1 cellular context compared by ENCODE assay signal in genomic region chr20:64099880-64100565, GRCh38.
TF ChIP-seq lines count a peak whose summit lies in the region.

No MANE protein-coding gene starts in this region.

TF ChIP-seq in GM12878, 131 proteins besides CTCF, POLR2A, EP300 and RAD21 (continued from another document and continues in another):
- no peak for TF ChIP-seq CEBPZ (IDR thresholded peaks at IDR 0.05; ENCODE audit: low read depth, low read length)
- no peak for TF ChIP-seq HDGF (IDR thresholded peaks at IDR 0.05)
- TF ChIP-seq NKRF (conservative IDR thresholded peaks at IDR 0.05), result no peak
- no peak for TF ChIP-seq MYC (IDR thresholded peaks at IDR 0.05; ENCODE audit: insufficient read depth, insufficient read length, insufficient replicate concordance, low read length, severe bottlenecking)
- no peak for TF ChIP-seq BACH1 (IDR thresholded peaks at IDR 0.05; ENCODE audit: borderline replicate concordance)
- TF ChIP-seq MTA3 (IDR thresholded peaks at IDR 0.05; ENCODE audit: borderline replicate concordance, low read length), result no peak
- TF ChIP-seq RBBP5 (conservative IDR thresholded peaks at IDR 0.05), result no peak
- TF ChIP-seq ZSCAN29 (IDR thresholded peaks at IDR 0.05), result no peak
- TF ChIP-seq SREBF1 (IDR thresholded peaks at IDR 0.05; ENCODE audit: low read length), result no peak
- TF ChIP-seq SIX5 (IDR thresholded peaks at IDR 0.05; ENCODE audit: low read depth, low read length, severe bottlenecking), result no peak
- no peak for TF ChIP-seq RFX5 (IDR thresholded peaks at IDR 0.05; ENCODE audit: low read depth, low read length)
- no peak for TF ChIP-seq TCF3 (IDR thresholded peaks at IDR 0.05; ENCODE audit: borderline replicate concordance, insufficient read depth, low read depth, low read length)
- TF ChIP-seq SREBF2 (IDR thresholded peaks at IDR 0.05; ENCODE audit: low read length), result no peak
- TF ChIP-seq, protein P1, sequence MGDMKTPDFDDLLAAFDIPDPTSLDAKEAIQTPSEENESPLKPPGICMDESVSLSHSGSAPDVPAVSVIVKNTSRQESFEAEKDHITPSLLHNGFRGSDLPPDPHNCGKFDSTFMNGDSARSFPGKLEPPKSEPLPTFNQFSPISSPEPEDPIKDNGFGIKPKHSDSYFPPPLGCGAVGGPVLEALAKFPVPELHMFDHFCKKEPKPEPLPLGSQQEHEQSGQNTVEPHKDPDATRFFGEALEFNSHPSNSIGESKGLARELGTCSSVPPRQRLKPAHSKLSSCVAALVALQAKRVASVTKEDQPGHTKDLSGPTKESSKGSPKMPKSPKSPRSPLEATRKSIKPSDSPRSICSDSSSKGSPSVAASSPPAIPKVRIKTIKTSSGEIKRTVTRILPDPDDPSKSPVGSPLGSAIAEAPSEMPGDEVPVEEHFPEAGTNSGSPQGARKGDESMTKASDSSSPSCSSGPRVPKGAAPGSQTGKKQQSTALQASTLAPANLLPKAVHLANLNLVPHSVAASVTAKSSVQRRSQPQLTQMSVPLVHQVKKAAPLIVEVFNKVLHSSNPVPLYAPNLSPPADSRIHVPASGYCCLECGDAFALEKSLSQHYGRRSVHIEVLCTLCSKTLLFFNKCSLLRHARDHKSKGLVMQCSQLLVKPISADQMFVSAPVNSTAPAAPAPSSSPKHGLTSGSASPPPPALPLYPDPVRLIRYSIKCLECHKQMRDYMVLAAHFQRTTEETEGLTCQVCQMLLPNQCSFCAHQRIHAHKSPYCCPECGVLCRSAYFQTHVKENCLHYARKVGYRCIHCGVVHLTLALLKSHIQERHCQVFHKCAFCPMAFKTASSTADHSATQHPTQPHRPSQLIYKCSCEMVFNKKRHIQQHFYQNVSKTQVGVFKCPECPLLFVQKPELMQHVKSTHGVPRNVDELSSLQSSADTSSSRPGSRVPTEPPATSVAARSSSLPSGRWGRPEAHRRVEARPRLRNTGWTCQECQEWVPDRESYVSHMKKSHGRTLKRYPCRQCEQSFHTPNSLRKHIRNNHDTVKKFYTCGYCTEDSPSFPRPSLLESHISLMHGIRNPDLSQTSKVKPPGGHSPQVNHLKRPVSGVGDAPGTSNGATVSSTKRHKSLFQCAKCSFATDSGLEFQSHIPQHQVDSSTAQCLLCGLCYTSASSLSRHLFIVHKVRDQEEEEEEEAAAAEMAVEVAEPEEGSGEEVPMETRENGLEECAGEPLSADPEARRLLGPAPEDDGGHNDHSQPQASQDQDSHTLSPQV (IDR thresholded peaks at IDR 0.05), result no peak
- no peak for TF ChIP-seq BCL11A (IDR thresholded peaks at IDR 0.05; ENCODE audit: low read depth, low read length)
- TF ChIP-seq, protein P2, sequence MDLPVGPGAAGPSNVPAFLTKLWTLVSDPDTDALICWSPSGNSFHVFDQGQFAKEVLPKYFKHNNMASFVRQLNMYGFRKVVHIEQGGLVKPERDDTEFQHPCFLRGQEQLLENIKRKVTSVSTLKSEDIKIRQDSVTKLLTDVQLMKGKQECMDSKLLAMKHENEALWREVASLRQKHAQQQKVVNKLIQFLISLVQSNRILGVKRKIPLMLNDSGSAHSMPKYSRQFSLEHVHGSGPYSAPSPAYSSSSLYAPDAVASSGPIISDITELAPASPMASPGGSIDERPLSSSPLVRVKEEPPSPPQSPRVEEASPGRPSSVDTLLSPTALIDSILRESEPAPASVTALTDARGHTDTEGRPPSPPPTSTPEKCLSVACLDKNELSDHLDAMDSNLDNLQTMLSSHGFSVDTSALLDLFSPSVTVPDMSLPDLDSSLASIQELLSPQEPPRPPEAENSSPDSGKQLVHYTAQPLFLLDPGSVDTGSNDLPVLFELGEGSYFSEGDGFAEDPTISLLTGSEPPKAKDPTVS (IDR thresholded peaks at IDR 0.05; ENCODE audit: low read depth, low read length), result no peak
- no peak for TF ChIP-seq ZBTB11 (CRISPR knock-in tag; IDR thresholded peaks at IDR 0.05)
- TF ChIP-seq EZH2 (IDR thresholded peaks at IDR 0.05; ENCODE audit: borderline replicate concordance, control insufficient read depth, low read depth, low read length), result no peak
- TF ChIP-seq TBL1XR1 (IDR thresholded peaks at IDR 0.05; ENCODE audit: low read depth, low read length), result no peak
- TF ChIP-seq, protein P3, sequence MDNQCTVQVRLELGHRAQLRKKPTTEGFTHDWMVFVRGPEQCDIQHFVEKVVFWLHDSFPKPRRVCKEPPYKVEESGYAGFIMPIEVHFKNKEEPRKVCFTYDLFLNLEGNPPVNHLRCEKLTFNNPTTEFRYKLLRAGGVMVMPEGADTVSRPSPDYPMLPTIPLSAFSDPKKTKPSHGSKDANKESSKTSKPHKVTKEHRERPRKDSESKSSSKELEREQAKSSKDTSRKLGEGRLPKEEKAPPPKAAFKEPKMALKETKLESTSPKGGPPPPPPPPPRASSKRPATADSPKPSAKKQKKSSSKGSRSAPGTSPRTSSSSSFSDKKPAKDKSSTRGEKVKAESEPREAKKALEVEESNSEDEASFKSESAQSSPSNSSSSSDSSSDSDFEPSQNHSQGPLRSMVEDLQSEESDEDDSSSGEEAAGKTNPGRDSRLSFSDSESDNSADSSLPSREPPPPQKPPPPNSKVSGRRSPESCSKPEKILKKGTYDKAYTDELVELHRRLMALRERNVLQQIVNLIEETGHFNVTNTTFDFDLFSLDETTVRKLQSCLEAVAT (IDR thresholded peaks at IDR 0.05), result no peak
- no peak for TF ChIP-seq SMAD5 (IDR thresholded peaks at IDR 0.05; ENCODE audit: low read depth)
- TF ChIP-seq KAT2A (conservative IDR thresholded peaks at IDR 0.05; ENCODE audit: control insufficient read depth, low read depth, low read length), result no peak
- TF ChIP-seq SRF (IDR thresholded peaks at IDR 0.05; ENCODE audit: low read depth in 2 of 2, low read length in 2 of 2), result no peak
- TF ChIP-seq HDAC6 (IDR thresholded peaks at IDR 0.05; ENCODE audit: unreplicated experiment), result no peak
- no peak for TF ChIP-seq STAT1 (conservative IDR thresholded peaks at IDR 0.05)
- TF ChIP-seq USF2 (IDR thresholded peaks at IDR 0.05; ENCODE audit: borderline replicate concordance, low read depth, low read length), result no peak
- TF ChIP-seq CBFB (IDR thresholded peaks at IDR 0.05; ENCODE audit: low read depth), result no peak
- TF ChIP-seq BHLHE40 (IDR thresholded peaks at IDR 0.05; ENCODE audit: borderline replicate concordance in 1 of 2, low read depth in 2 of 2, low read length in 1 of 2), result peak in 1 of 2 experiments; percentile 40; a peak in 2 of 4 replicates
- TF ChIP-seq, protein P4, sequence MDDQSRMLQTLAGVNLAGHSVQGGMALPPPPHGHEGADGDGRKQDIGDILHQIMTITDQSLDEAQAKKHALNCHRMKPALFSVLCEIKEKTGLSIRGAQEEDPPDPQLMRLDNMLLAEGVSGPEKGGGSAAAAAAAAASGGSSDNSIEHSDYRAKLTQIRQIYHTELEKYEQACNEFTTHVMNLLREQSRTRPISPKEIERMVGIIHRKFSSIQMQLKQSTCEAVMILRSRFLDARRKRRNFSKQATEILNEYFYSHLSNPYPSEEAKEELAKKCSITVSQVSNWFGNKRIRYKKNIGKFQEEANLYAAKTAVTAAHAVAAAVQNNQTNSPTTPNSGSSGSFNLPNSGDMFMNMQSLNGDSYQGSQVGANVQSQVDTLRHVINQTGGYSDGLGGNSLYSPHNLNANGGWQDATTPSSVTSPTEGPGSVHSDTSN (IDR thresholded peaks at IDR 0.05; ENCODE audit: insufficient replicate concordance, low read depth, low read length), result no peak
- no peak for TF ChIP-seq POLR2AphosphoS2 (IDR thresholded peaks at IDR 0.05; ENCODE audit: low read depth, low read length)
- no peak for TF ChIP-seq RB1 (IDR thresholded peaks at IDR 0.05; ENCODE audit: borderline replicate concordance)
- TF ChIP-seq, protein P5, sequence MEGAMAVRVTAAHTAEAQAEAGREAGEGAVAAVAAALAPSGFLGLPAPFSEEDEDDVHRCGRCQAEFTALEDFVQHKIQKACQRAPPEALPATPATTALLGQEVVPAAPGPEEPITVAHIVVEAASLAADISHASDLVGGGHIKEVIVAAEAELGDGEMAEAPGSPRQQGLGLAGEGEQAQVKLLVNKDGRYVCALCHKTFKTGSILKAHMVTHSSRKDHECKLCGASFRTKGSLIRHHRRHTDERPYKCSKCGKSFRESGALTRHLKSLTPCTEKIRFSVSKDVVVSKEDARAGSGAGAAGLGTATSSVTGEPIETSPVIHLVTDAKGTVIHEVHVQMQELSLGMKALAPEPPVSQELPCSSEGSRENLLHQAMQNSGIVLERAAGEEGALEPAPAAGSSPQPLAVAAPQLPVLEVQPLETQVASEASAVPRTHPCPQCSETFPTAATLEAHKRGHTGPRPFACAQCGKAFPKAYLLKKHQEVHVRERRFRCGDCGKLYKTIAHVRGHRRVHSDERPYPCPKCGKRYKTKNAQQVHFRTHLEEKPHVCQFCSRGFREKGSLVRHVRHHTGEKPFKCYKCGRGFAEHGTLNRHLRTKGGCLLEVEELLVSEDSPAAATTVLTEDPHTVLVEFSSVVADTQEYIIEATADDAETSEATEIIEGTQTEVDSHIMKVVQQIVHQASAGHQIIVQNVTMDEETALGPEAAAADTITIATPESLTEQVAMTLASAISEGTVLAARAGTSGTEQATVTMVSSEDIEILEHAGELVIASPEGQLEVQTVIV (IDR thresholded peaks at IDR 0.05; ENCODE audit: borderline replicate concordance, partially characterized antibody), result no peak
- no peak for TF ChIP-seq HDAC2 (IDR thresholded peaks at IDR 0.05)
- peak; percentile 44; the same call in 1 of the 2 replicates for TF ChIP-seq SPI1 (IDR thresholded peaks at IDR 0.05; ENCODE audit: borderline replicate concordance, insufficient read depth, low read depth, low read length)
- no peak for TF ChIP-seq PAX8 (IDR thresholded peaks at IDR 0.05)
- TF ChIP-seq LARP7 (IDR thresholded peaks at IDR 0.05), result no peak
- TF ChIP-seq CHD1 (IDR thresholded peaks at IDR 0.05; ENCODE audit: low read depth, low read length), result no peak
- no peak for TF ChIP-seq RAD51 (IDR thresholded peaks at IDR 0.05)
